Comparison of ENCODE assay signal across 21 cellular contexts in the genomic region with DNA sequence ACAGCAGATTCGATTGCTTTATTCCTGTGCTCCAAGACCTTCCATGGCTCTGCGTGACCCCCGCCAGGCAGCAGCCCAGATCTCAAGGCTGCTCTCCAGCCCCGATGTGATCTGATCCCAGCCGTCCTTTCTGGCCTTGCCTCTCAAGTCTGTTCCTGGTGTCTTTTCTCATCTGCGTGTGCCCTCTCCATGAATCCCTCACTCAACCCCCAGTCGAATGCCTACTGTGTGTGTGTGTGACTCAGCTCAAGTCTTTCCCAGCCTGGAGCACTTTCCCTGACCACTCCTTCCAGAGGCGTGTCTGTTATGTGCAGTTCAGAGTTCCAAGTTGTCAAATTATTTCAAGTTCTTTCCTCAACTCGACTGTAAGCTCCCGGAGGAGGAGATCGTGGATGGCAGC.
DNase-seq lines count a peak whose midpoint lies in the region; ATAC-seq and TF ChIP-seq lines count a peak whose summit lies in the region.
"Had no signal": no experiment of that assay in that cellular context is flagged by ENCODE, and none has a peak within 500 bp of the region (broad histone marks: within the 10 kb centered on the region; RNA-seq: fewer than 3 reads in every experiment).

No MANE protein-coding gene starts in this region.

- H3K9me3 ChIP-seq in hepatocyte (ENCODE audit: low read depth) (no peaks in the 10 kb centered on the region), Karpas-422 (ENCODE audit: low read length) (no peaks in the 10 kb centered on the region)
- H3K9me3 ChIP-seq: BE2C, transverse colon had no signal

- H3K4me1 Mint-ChIP-seq in HFFc6 (ENCODE audit: low read depth) = peaks cover 8% of the 10 kb centered on the region; the same call in 1 of the 2 replicates
- H3K4me1 Mint-ChIP-seq: IgD-negative memory B cell, naive B cell had no signal

- no peak overlapping the region for H3K27ac Mint-ChIP-seq in HFFc6
- H3K27ac Mint-ChIP-seq: IgD-negative memory B cell; naive B cell; stimulated activated naive CD8-positive, alpha-beta T cell treated with anti-CD3 and anti-CD28 coated beads, Interleukin-15, Interleukin-2, amounts not matched to agents 100 ng/mL and 50 ng/mL, for 24 hours had no signal

- DNase-seq in HFFc6 (peak; percentile 2), amniotic epithelial cell (ENCODE audit: low read depth) (peak; percentile 5), hepatocyte (ENCODE audit: low spot score) (peak; percentile 25), Karpas-422 (no peak)
- no peak for DNase-seq in stimulated activated CD4-positive, alpha-beta T cell treated with anti-CD3 and anti-CD28 coated beads, Interleukin-4, amount 100 ng/mL, for 24 hours
- DNase-seq: activated CD4-positive, alpha-beta T cell treated with anti-CD3 and anti-CD28 coated beads for 48 hours; BE2C; caudate nucleus; effector CD4-positive, alpha-beta T cell; MV-4-11; naive B cell; NCI-H187 treated with DMSO at 0.1 percent for 48 hours; NCI-H446; NK-92 treated with Interleukin-12 subunit alpha and Interleukin-12 subunit beta, amount 100 ng/mL, for 24 hours; stimulated activated CD4-positive, alpha-beta T cell treated with anti-CD3 and anti-CD28 coated beads, Interleukin-2, amount 100 ng/mL, for 24 hours; transverse colon had no signal

- H4K20me1 ChIP-seq in hepatocyte (ENCODE audit: insufficient read depth, poor library complexity, severe bottlenecking) (no peaks in the 10 kb centered on the region), Karpas-422 (ENCODE audit: insufficient read depth, low read depth, low read length) (peaks cover 3% of the 10 kb centered on the region; the same call in 1 of the 2 replicates)

- H2AFZ ChIP-seq in hepatocyte (no peak overlapping the region), Karpas-422 (ENCODE audit: low read length) (no peak overlapping the region)
- H2AFZ ChIP-seq: parathyroid adenoma had no signal

- H3K4me3 ChIP-seq in hepatocyte (no peak overlapping the region), Karpas-422 (ENCODE audit: low read length) (no peak overlapping the region)
- H3K4me3 ChIP-seq: transverse colon had no signal

- no peak for ATAC-seq in HG02840 (IDR thresholded peaks at IDR 0.05; ENCODE audit: low FRiP score, unreplicated experiment)
- ATAC-seq in GM21390 (IDR thresholded peaks at IDR 0.05; ENCODE audit: unreplicated experiment) = no peak

- H3K27me3 ChIP-seq in hepatocyte = peaks cover 7% of the 10 kb centered on the region
- H3K27me3 ChIP-seq in Karpas-422 (ENCODE audit: low read length) = no peaks in the 10 kb centered on the region
- H3K27me3 ChIP-seq: BE2C, transverse colon had no signal

- no peak overlapping the region for H3K27ac ChIP-seq in hepatocyte
- no peak overlapping the region for H3K27ac ChIP-seq in Karpas-422 (ENCODE audit: low read length)
- H3K27ac ChIP-seq: parathyroid adenoma, transverse colon had no signal

- TF ChIP-seq CTCF in HFFc6 (IDR thresholded peaks at IDR 0.05) (no peak), hepatocyte (IDR thresholded peaks at IDR 0.05; ENCODE audit: poor library complexity) (no peak)

- no peak overlapping the region for H3K4me2 ChIP-seq in hepatocyte
- H3K4me2 ChIP-seq in Karpas-422 (ENCODE audit: low read depth, low read length, poor library complexity, severe bottlenecking) = no peak overlapping the region

- 74% methylated on average over 11 of the region's 11 CpGs for WGBS in hepatocyte (ENCODE audit: low lambda C conversion rate, missing lambda C conversion rate)

- no peaks in the 10 kb centered on the region for H3K9me3 Mint-ChIP-seq in HFFc6
- H3K9me3 Mint-ChIP-seq: IgD-negative memory B cell; naive B cell; stimulated activated naive CD8-positive, alpha-beta T cell treated with anti-CD3 and anti-CD28 coated beads, Interleukin-15, Interleukin-2, amounts not matched to agents 100 ng/mL and 50 ng/mL, for 24 hours had no signal

- peaks cover 13% of the 10 kb centered on the region for H3K27me3 Mint-ChIP-seq in HFFc6 (ENCODE audit: insufficient read depth)
- H3K27me3 Mint-ChIP-seq: stimulated activated naive CD8-positive, alpha-beta T cell treated with anti-CD3 and anti-CD28 coated beads, Interleukin-15, Interleukin-2, amounts not matched to agents 100 ng/mL and 50 ng/mL, for 24 hours had no signal

- H3K36me3 ChIP-seq in hepatocyte (replicated peaks; ENCODE audit: insufficient read depth, low read depth) (no peaks in the 10 kb centered on the region), Karpas-422 (ENCODE audit: insufficient read depth, low read length) (no peaks in the 10 kb centered on the region)
- H3K36me3 ChIP-seq: BE2C, transverse colon had no signal

- no peaks in the 10 kb centered on the region for H3K36me3 Mint-ChIP-seq in HFFc6 (ENCODE audit: low read depth)
- H3K36me3 Mint-ChIP-seq: naive B cell had no signal

- H3K4me1 ChIP-seq in hepatocyte (ENCODE audit: insufficient read depth) (no peaks in the 10 kb centered on the region), Karpas-422 (ENCODE audit: low read length) (no peaks in the 10 kb centered on the region)
- H3K4me1 ChIP-seq: parathyroid adenoma, transverse colon had no signal

- no peak overlapping the region for H3K9ac ChIP-seq in Karpas-422 (ENCODE audit: low read length)
- H3K9ac ChIP-seq: parathyroid adenoma had no signal

- H3K9me2 ChIP-seq in hepatocyte (replicated peaks; ENCODE audit: insufficient read depth) = no peaks in the 10 kb centered on the region
- no peaks in the 10 kb centered on the region for H3K9me2 ChIP-seq in Karpas-422 (replicated peaks; ENCODE audit: insufficient read depth, low read length)

- no peak overlapping the region for H3K4me3 Mint-ChIP-seq in HFFc6
- H3K4me3 Mint-ChIP-seq: IgD-negative memory B cell; naive B cell; stimulated activated naive CD8-positive, alpha-beta T cell treated with anti-CD3 and anti-CD28 coated beads, Interleukin-15, Interleukin-2, amounts not matched to agents 100 ng/mL and 50 ng/mL, for 24 hours had no signal

- H3K79me2 ChIP-seq in hepatocyte (no peaks in the 10 kb centered on the region), Karpas-422 (ENCODE audit: low read length) (no peaks in the 10 kb centered on the region)
- H3K79me2 ChIP-seq: parathyroid adenoma had no signal

Comparison
In these comparisons a context has a peak if more than half of its experiments do, and no peak if none do; other contexts are left out.
1. DNase-seq: peak in HFFc6 (single experiment), amniotic epithelial cell (single experiment) and hepatocyte (single experiment); none in stimulated activated CD4-positive, alpha-beta T cell treated with anti-CD3 and anti-CD28 coated beads, Interleukin-4, amount 100 ng/mL, for 24 hours (single experiment) and Karpas-422 (single experiment).